In the genomic region with DNA sequence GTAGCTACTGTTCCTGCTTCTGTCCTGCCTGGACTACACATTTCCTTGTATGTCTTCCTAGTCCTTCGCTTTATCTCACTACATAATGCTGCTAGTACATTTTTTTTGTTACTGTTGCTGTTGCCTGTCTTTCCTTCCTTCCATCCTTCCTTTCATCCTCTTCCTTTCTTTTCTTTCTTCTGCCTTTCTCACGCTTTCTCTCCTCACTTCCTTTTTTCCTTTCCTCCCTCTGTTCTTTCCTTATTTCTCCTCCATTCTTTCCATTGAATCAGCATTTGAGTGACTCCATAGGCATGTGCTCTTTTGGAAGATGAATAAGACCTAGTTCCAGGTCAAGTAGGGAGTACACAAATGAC, we compare ENCODE assay signal across 1 cellular context.
TF ChIP-seq lines count a peak whose summit lies in the region.

No MANE protein-coding gene starts in this region.

TF ChIP-seq in IMR-90, 13 proteins besides CTCF, POLR2A, EP300 and RAD21:
- TF ChIP-seq CEBPB (IDR thresholded peaks at IDR 0.05; ENCODE audit: low read depth, low read length) = no peak
- TF ChIP-seq, protein P1, sequence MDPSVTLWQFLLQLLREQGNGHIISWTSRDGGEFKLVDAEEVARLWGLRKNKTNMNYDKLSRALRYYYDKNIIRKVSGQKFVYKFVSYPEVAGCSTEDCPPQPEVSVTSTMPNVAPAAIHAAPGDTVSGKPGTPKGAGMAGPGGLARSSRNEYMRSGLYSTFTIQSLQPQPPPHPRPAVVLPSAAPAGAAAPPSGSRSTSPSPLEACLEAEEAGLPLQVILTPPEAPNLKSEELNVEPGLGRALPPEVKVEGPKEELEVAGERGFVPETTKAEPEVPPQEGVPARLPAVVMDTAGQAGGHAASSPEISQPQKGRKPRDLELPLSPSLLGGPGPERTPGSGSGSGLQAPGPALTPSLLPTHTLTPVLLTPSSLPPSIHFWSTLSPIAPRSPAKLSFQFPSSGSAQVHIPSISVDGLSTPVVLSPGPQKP (IDR thresholded peaks at IDR 0.05; ENCODE audit: borderline replicate concordance, low read depth, low read length) = no peak
- no peak for TF ChIP-seq NFE2L2 (IDR thresholded peaks at IDR 0.05; ENCODE audit: low read depth, low read length)
- no peak for TF ChIP-seq RFX5 (IDR thresholded peaks at IDR 0.05; ENCODE audit: low read depth, low read length)
- TF ChIP-seq RCOR1 (IDR thresholded peaks at IDR 0.05; ENCODE audit: insufficient replicate concordance, low read length) = no peak
- TF ChIP-seq BHLHE40 (IDR thresholded peaks at IDR 0.05; ENCODE audit: low read depth, low read length) = no peak
- TF ChIP-seq MAZ (IDR thresholded peaks at IDR 0.05; ENCODE audit: borderline replicate concordance, low read depth, low read length) = no peak
- no peak; the same call in 1 of the 2 replicates for TF ChIP-seq MAFK (IDR thresholded peaks at IDR 0.05; ENCODE audit: low read depth, low read length)
